9 cellular contexts compared by ENCODE assay signal in genomic region chr12:19967486-19967885, GRCh38.
A peak's percentile ranks its signal among the peaks of the same experiment; 100 is the strongest.
DNase-seq lines count a peak whose midpoint lies in the region; ATAC-seq and TF ChIP-seq lines count a peak whose summit lies in the region.
"Had no signal": no experiment of that assay in that cellular context is flagged by ENCODE, and none has a peak within 500 bp of the region (broad histone marks: within the 10 kb centered on the region; RNA-seq: fewer than 3 reads in every experiment).

No MANE protein-coding gene starts in this region.

- H3K4me1 ChIP-seq in breast epithelium = no peaks in the 10 kb centered on the region
- H3K4me1 ChIP-seq in hepatocyte (ENCODE audit: insufficient read depth) = peaks cover 32% of the 10 kb centered on the region
- no peaks in the 10 kb centered on the region for H3K4me1 ChIP-seq in gastrocnemius medialis

- ATAC-seq in gastrocnemius medialis = no peak

- H3K4me3 Mint-ChIP-seq in MCF 10A (ENCODE audit: unreplicated experiment) (no peak overlapping the region), type B pancreatic cell (peak overlapping the region; percentile 54)
- H3K4me3 Mint-ChIP-seq in activated T-helper 1 cell treated with anti-CD3 and anti-CD28 coated beads, Interleukin-12 subunit alpha, Interleukin-12 subunit beta, Interleukin-2, Interleukin-4 antibody, amounts not matched to agents 30 ng/mL and 10 ng/mL and 1 ng/mL, durations not matched to agents 14 hours and 24 hours and 36 hours = no peak overlapping the region
- H3K4me3 Mint-ChIP-seq: B cell had no signal

- H2AFZ ChIP-seq in hepatocyte = no peak overlapping the region

- CTCF ChIA-PET in MCF 10A (lab: Yijun Ruan, JAX) = interaction anchor here (0.7 to 1.5 kb wide), 3 partner anchors 13 to 122 kb away, joined by 3 to 6 read pairs (median 4); no protein-coding TSS in a partner anchor

- in situ Hi-C loops in gastrocnemius medialis (cut with MboI; ENCODE audit: low sequenced_read_pairs in 4 of 4) = no loop called here

- TF ChIP-seq CTCF in MCF 10A (IDR thresholded peaks at IDR 0.05; ENCODE audit: unreplicated experiment) = no peak
- no peak for TF ChIP-seq CTCF in breast epithelium (IDR thresholded peaks at IDR 0.05)
- no peak for TF ChIP-seq CTCF in hepatocyte (IDR thresholded peaks at IDR 0.05; ENCODE audit: poor library complexity)
- TF ChIP-seq CTCF in type B pancreatic cell (conservative IDR thresholded peaks at IDR 0.05) = no peak
- TF ChIP-seq CTCF in gastrocnemius medialis (IDR thresholded peaks at IDR 0.05 in 4 of 5, conservative IDR thresholded peaks at IDR 0.05 in 1 of 5) = no peak

- H3K9me2 ChIP-seq in hepatocyte (replicated peaks; ENCODE audit: insufficient read depth) = no peaks in the 10 kb centered on the region

- H3K9me3 Mint-ChIP-seq in MCF 10A (ENCODE audit: unreplicated experiment) = no peaks in the 10 kb centered on the region
- peaks cover 5% of the 10 kb centered on the region for H3K9me3 Mint-ChIP-seq in type B pancreatic cell
- H3K9me3 Mint-ChIP-seq in activated T-helper 1 cell treated with anti-CD3 and anti-CD28 coated beads, Interleukin-12 subunit alpha, Interleukin-12 subunit beta, Interleukin-2, Interleukin-4 antibody, amounts not matched to agents 30 ng/mL and 10 ng/mL and 1 ng/mL, durations not matched to agents 14 hours and 24 hours and 36 hours = no peaks in the 10 kb centered on the region

- H3K79me2 ChIP-seq in hepatocyte = no peaks in the 10 kb centered on the region

- POLR2A ChIA-PET in MCF 10A (lab: Yijun Ruan, JAX) = interaction anchor here (0.6 to 1.2 kb wide), 4 partner anchors 20 to 1495 kb away, joined by 3 to 4 read pairs (median 3); no protein-coding TSS in a partner anchor

- no peaks in the 10 kb centered on the region for H3K27me3 Mint-ChIP-seq in MCF 10A (ENCODE audit: insufficient read depth, unreplicated experiment)
- peaks cover 2% of the 10 kb centered on the region for H3K27me3 Mint-ChIP-seq in type B pancreatic cell
- H3K27me3 Mint-ChIP-seq in activated T-helper 1 cell treated with anti-CD3 and anti-CD28 coated beads, Interleukin-12 subunit alpha, Interleukin-12 subunit beta, Interleukin-2, Interleukin-4 antibody, amounts not matched to agents 30 ng/mL and 10 ng/mL and 1 ng/mL, durations not matched to agents 14 hours and 24 hours and 36 hours (ENCODE audit: insufficient read depth) = no peaks in the 10 kb centered on the region
- H3K27me3 Mint-ChIP-seq: B cell had no signal

- H3K27ac Mint-ChIP-seq in MCF 10A (ENCODE audit: low read depth, unreplicated experiment) (no peak overlapping the region), type B pancreatic cell (peak overlapping the region; percentile 80)
- H3K27ac Mint-ChIP-seq in activated T-helper 1 cell treated with anti-CD3 and anti-CD28 coated beads, Interleukin-12 subunit alpha, Interleukin-12 subunit beta, Interleukin-2, Interleukin-4 antibody, amounts not matched to agents 30 ng/mL and 10 ng/mL and 1 ng/mL, durations not matched to agents 14 hours and 24 hours and 36 hours = no peak overlapping the region
- H3K27ac Mint-ChIP-seq: B cell had no signal

- H3K9me3 ChIP-seq in breast epithelium (no peaks in the 10 kb centered on the region), hepatocyte (ENCODE audit: low read depth) (no peaks in the 10 kb centered on the region), gastrocnemius medialis (no peaks in the 10 kb centered on the region)

- no peak overlapping the region for H3K27ac ChIP-seq in breast epithelium
- H3K27ac ChIP-seq in hepatocyte = peak overlapping the region; percentile 35
- no peak overlapping the region for H3K27ac ChIP-seq in gastrocnemius medialis

- 41% methylated on average over 2 of the region's 2 CpGs for WGBS in hepatocyte (ENCODE audit: low lambda C conversion rate, missing lambda C conversion rate)

- no peaks in the 10 kb centered on the region for H3K36me3 ChIP-seq in breast epithelium
- no peaks in the 10 kb centered on the region for H3K36me3 ChIP-seq in hepatocyte (replicated peaks; ENCODE audit: insufficient read depth, low read depth)
- H3K36me3 ChIP-seq in gastrocnemius medialis = no peaks in the 10 kb centered on the region

- intact Hi-C loops in MCF 10A (cut with micrococcal nuclease) (no loop called here), breast epithelium (cut with DNase I; ENCODE audit: low total_unique reads) (no loop called here), gastrocnemius medialis (cut with DNase I; ENCODE audit: low total_unique reads) (no loop called here)
- intact Hi-C loops in activated T-helper 1 cell treated with anti-CD3 and anti-CD28 coated beads, Interleukin-12 subunit alpha, Interleukin-12 subunit beta, Interleukin-2, Interleukin-4 antibody, amounts not matched to agents 30 ng/mL and 10 ng/mL and 1 ng/mL, durations not matched to agents 14 hours and 24 hours and 36 hours (cut with micrococcal nuclease) = no loop called here

- H4K20me1 ChIP-seq in hepatocyte (ENCODE audit: insufficient read depth, poor library complexity, severe bottlenecking) = no peaks in the 10 kb centered on the region

- DNase-seq in MCF 10A (ENCODE audit: unreplicated experiment) (peak; percentile 58), breast epithelium (ENCODE audit: low spot score in 2 of 2) (no peak), SW480 (ENCODE audit: low spot score) (peak; percentile 28), hepatocyte (ENCODE audit: low spot score) (peak; percentile 75), type B pancreatic cell (ENCODE audit: extremely low spot score, unreplicated experiment) (no peak), gastrocnemius medialis (no peak)
- no peak for DNase-seq in activated T-helper 1 cell treated with anti-CD3 and anti-CD28 coated beads, Interleukin-12 subunit alpha, Interleukin-12 subunit beta, Interleukin-2, Interleukin-4 antibody, amounts not matched to agents 30 ng/mL and 10 ng/mL and 1 ng/mL, durations not matched to agents 14 hours and 24 hours and 36 hours (ENCODE audit: low spot score)
- no peak for DNase-seq in stimulated activated CD4-positive, alpha-beta T cell treated with anti-CD3 and anti-CD28 coated beads, Interleukin-4, amount 100 ng/mL, for 4 hours

- BruUV-seq in MCF 10A (replicated peaks; lab: Mats Ljungman, UMichigan) = no TSS peak

- H3K27me3 ChIP-seq in breast epithelium = no peaks in the 10 kb centered on the region
- no peaks in the 10 kb centered on the region for H3K27me3 ChIP-seq in hepatocyte
- H3K27me3 ChIP-seq in gastrocnemius medialis = no peaks in the 10 kb centered on the region

- no peak overlapping the region for H3K4me3 ChIP-seq in breast epithelium
- no peak overlapping the region for H3K4me3 ChIP-seq in hepatocyte
- H3K4me3 ChIP-seq in gastrocnemius medialis = no peak overlapping the region

- no peak overlapping the region for H3K4me2 ChIP-seq in hepatocyte

- H3K36me3 Mint-ChIP-seq in MCF 10A (ENCODE audit: insufficient read depth, unreplicated experiment) (no peaks in the 10 kb centered on the region), type B pancreatic cell (no peaks in the 10 kb centered on the region)
- H3K36me3 Mint-ChIP-seq in activated T-helper 1 cell treated with anti-CD3 and anti-CD28 coated beads, Interleukin-12 subunit alpha, Interleukin-12 subunit beta, Interleukin-2, Interleukin-4 antibody, amounts not matched to agents 30 ng/mL and 10 ng/mL and 1 ng/mL, durations not matched to agents 14 hours and 24 hours and 36 hours (ENCODE audit: low read depth) = no peaks in the 10 kb centered on the region

- peaks cover 29% of the 10 kb centered on the region for H3K4me1 Mint-ChIP-seq in MCF 10A (ENCODE audit: insufficient read depth, unreplicated experiment)
- H3K4me1 Mint-ChIP-seq in type B pancreatic cell (ENCODE audit: unreplicated experiment) = peaks cover 37% of the 10 kb centered on the region
- no peaks in the 10 kb centered on the region for H3K4me1 Mint-ChIP-seq in activated T-helper 1 cell treated with anti-CD3 and anti-CD28 coated beads, Interleukin-12 subunit alpha, Interleukin-12 subunit beta, Interleukin-2, Interleukin-4 antibody, amounts not matched to agents 30 ng/mL and 10 ng/mL and 1 ng/mL, durations not matched to agents 14 hours and 24 hours and 36 hours (ENCODE audit: low read depth)
- H3K4me1 Mint-ChIP-seq: B cell had no signal

- TF ChIP-seq POLR2A in breast epithelium (IDR thresholded peaks at IDR 0.05) (no peak), gastrocnemius medialis (IDR thresholded peaks at IDR 0.05) (no peak)

Comparison
In these comparisons a context has a peak if more than half of its experiments do, and no peak if none do; other contexts are left out.
1. DNase-seq: peak in MCF 10A (single experiment), SW480 (single experiment) and hepatocyte (single experiment); none in breast epithelium (0 of 2), type B pancreatic cell (single experiment), activated T-helper 1 cell treated with anti-CD3 and anti-CD28 coated beads, Interleukin-12 subunit alpha, Interleukin-12 subunit beta, Interleukin-2, Interleukin-4 antibody, amounts not matched to agents 30 ng/mL and 10 ng/mL and 1 ng/mL, durations not matched to agents 14 hours and 24 hours and 36 hours (single experiment), stimulated activated CD4-positive, alpha-beta T cell treated with anti-CD3 and anti-CD28 coated beads, Interleukin-4, amount 100 ng/mL, for 4 hours (0 of 2) and gastrocnemius medialis (0 of 2).